In the genomic region with DNA sequence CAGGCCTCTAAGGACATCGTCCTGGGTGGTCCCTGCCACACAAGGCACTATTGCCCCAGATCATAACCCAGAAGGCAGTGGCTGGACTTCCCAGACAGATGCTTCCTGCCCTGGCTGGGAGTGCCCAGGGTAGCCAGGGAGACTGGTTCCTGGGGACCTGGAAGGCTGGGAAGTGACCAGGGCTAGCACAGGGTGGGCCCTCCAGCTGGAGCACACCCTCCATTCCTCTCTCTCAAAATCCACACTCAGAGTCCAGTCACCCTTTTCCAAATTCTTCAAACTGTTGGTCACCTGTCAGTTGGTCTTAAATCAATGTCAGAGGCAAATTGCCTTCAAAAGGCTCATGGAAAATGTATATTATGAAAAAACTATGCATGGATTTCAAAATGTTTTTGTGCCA, we compare ENCODE assay signal across 1 cellular context.
TF ChIP-seq lines count a peak whose summit lies in the region.

No MANE protein-coding gene starts in this region.

TF ChIP-seq in HCT116, 20 proteins besides CTCF, POLR2A, EP300 and RAD21 (continued from another document):
- TF ChIP-seq ATF3 (IDR thresholded peaks at IDR 0.05): no peak
- no peak for TF ChIP-seq SIN3A (IDR thresholded peaks at IDR 0.05; ENCODE audit: low read depth)
- no peak for TF ChIP-seq FOSL1 (IDR thresholded peaks at IDR 0.05; ENCODE audit: low read depth)
TF ChIP-seq in HCT116: peak in this region for 0.
